Comparison of ENCODE assay signal across 9 cellular contexts in genomic region chr19:17183858-17184271, GRCh38. TPM values are rescaled to one million over a fixed set of nuclear protein-coding genes. Genes with fewer than 3 reads are reported as not detected.
DNase-seq lines count a peak whose midpoint lies in the region; ATAC-seq lines count a peak whose summit lies in the region.
"Had no signal": no experiment of that assay in that cellular context is flagged by ENCODE, and none has a peak within 500 bp of the region (broad histone marks: within the 10 kb centered on the region; RNA-seq: fewer than 3 reads in every experiment).

No MANE protein-coding gene starts in this region.

- DNase-seq in activated T-cell treated with anti-CD3 and anti-CD28 coated beads for 4 hours: peak; percentile 9
- peak in 3 of 10 donors; percentile 33 to 44 (median 39) for DNase-seq in naive thymus-derived CD8-positive, alpha-beta T cell
- no peak for DNase-seq in NCI-H1417 treated with DMSO at 0.1 percent for 48 hours (lab: John Stamatoyannopoulos, UW)
- no peak for DNase-seq in NCI-H128 (lab: John Stamatoyannopoulos, UW; ENCODE audit: unreplicated experiment)
- DNase-seq: MM.1S had no signal

- H3K4me1 Mint-ChIP-seq in naive thymus-derived CD8-positive, alpha-beta T cell: peaks cover 11 to 39% (median 29%) of the 10 kb centered on the region in 4 donors

- POLR2A ChIA-PET in naive thymus-derived CD8-positive, alpha-beta T cell (lab: Charles Lee): interaction anchor here (0.6 to 3.4 kb wide), 20 partner anchors 9 to 238 kb away, joined by 3 to 43 read pairs (median 5); partner anchors contain the start of genes MRPL34, MYO9B, NR2F6 and OCEL1

- no peaks in the 10 kb centered on the region for H3K9me3 Mint-ChIP-seq in naive thymus-derived CD8-positive, alpha-beta T cell

- peak; percentile 54 for ATAC-seq in HG02642 (IDR thresholded peaks at IDR 0.05; ENCODE audit: poor library complexity, unreplicated experiment)
- ATAC-seq in naive thymus-derived CD8-positive, alpha-beta T cell: peak; percentile 69 to 75
- no peak for ATAC-seq in GM19035 (IDR thresholded peaks at IDR 0.05; ENCODE audit: unreplicated experiment)
- no peak for ATAC-seq in GM18873 (IDR thresholded peaks at IDR 0.05; ENCODE audit: low FRiP score, unreplicated experiment)

- peaks cover 0 to 50% (median 7%) of the 10 kb centered on the region in 3 donors for H3K36me3 Mint-ChIP-seq in naive thymus-derived CD8-positive, alpha-beta T cell

- H3K4me3 Mint-ChIP-seq in naive thymus-derived CD8-positive, alpha-beta T cell: peak overlapping the region; percentile 83 to 92 (median 88)

- H3K27ac Mint-ChIP-seq in naive thymus-derived CD8-positive, alpha-beta T cell: peak overlapping the region; percentile 86 to 98 (median 96)

- no peaks in the 10 kb centered on the region for H3K27me3 Mint-ChIP-seq in naive thymus-derived CD8-positive, alpha-beta T cell

- peak overlapping the region; percentile 13; the same call in 1 of the 2 replicates for H3K4me3 ChIP-seq in GM08714 (ENCODE audit: low read length)

RNA-seq across cellular contexts. Expression of gene USE1, which starts 31.3 kb away (rescaled TPM):
- 10 to 100 TPM; 49.7 to 56.7 TPM for total RNA-seq in naive thymus-derived CD8-positive, alpha-beta T cell
- polyA plus RNA-seq in naive thymus-derived CD8-positive, alpha-beta T cell: 10 to 100 TPM; 50.4 to 69.0 (median 57.0) TPM

RNA-seq across cellular contexts. Expression of gene OCEL1, which starts 42.2 kb away (rescaled TPM):
- total RNA-seq in naive thymus-derived CD8-positive, alpha-beta T cell: 10 to 100 TPM; 38.9 to 42.3 TPM
- 10 to 100 TPM; 21.9 to 52.4 (median 40.1) TPM for polyA plus RNA-seq in naive thymus-derived CD8-positive, alpha-beta T cell

Comparison
In these comparisons a context has a peak if more than half of its experiments do, and no peak if none do; other contexts are left out.
1. ATAC-seq: peak in HG02642 (single experiment) and naive thymus-derived CD8-positive, alpha-beta T cell (2 of 2); none in GM19035 (single experiment) and GM18873 (single experiment).